ENCODE assay signal across 1 cellular context in the genomic region with DNA sequence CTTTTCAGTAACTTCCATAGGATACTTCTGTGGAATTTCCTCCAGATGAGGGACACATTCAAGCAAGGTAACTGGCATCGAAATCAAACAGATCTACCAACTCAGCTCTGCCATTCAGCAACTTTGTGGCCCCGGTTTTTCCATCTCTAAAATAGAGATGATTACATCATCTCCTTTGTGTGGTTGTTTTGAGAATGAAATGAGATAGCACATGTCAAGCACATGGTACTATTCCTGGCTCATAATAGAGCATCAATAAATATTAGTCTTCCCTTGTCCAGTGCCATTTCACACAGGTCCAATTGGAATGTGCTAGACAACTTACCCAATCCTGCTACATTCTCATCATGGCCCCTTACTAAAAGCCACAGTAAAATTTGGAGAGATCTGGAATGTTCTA.
TF ChIP-seq lines count a peak whose summit lies in the region.

No MANE protein-coding gene starts in this region.

TF ChIP-seq in HepG2, 621 proteins besides CTCF, POLR2A, EP300 and RAD21:
- TF ChIP-seq ATF7 (IDR thresholded peaks at IDR 0.05) (peak; percentile 61), ATF7 (CRISPR knock-in tag; IDR thresholded peaks at IDR 0.05) (no peak), PAWR (CRISPR knock-in tag; IDR thresholded peaks at IDR 0.05; ENCODE audit: borderline replicate concordance) (no peak), NFYB (CRISPR knock-in tag; IDR thresholded peaks at IDR 0.05) (no peak), ZNF598 (CRISPR knock-in tag; IDR thresholded peaks at IDR 0.05; ENCODE audit: borderline replicate concordance) (no peak)
- TF ChIP-seq, protein P1, sequence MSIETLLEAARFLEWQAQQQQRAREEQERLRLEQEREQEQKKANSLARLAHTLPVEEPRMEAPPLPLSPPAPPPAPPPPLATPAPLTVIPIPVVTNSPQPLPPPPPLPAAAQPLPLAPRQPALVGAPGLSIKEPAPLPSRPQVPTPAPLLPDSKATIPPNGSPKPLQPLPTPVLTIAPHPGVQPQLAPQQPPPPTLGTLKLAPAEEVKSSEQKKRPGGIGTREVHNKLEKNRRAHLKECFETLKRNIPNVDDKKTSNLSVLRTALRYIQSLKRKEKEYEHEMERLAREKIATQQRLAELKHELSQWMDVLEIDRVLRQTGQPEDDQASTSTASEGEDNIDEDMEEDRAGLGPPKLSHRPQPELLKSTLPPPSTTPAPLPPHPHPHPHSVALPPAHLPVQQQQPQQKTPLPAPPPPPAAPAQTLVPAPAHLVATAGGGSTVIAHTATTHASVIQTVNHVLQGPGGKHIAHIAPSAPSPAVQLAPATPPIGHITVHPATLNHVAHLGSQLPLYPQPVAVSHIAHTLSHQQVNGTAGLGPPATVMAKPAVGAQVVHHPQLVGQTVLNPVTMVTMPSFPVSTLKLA (IDR thresholded peaks at IDR 0.05): peak; percentile 94
- TF ChIP-seq, protein P2, sequence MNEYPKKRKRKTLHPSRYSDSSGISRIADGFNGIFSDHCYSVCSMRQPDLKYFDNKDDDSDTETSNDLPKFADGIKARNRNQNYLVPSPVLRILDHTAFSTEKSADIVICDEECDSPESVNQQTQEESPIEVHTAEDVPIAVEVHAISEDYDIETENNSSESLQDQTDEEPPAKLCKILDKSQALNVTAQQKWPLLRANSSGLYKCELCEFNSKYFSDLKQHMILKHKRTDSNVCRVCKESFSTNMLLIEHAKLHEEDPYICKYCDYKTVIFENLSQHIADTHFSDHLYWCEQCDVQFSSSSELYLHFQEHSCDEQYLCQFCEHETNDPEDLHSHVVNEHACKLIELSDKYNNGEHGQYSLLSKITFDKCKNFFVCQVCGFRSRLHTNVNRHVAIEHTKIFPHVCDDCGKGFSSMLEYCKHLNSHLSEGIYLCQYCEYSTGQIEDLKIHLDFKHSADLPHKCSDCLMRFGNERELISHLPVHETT (CRISPR knock-in tag; conservative IDR thresholded peaks at IDR 0.05): no peak
